Comparison of ENCODE assay signal across 6 cellular contexts in the genomic region with DNA sequence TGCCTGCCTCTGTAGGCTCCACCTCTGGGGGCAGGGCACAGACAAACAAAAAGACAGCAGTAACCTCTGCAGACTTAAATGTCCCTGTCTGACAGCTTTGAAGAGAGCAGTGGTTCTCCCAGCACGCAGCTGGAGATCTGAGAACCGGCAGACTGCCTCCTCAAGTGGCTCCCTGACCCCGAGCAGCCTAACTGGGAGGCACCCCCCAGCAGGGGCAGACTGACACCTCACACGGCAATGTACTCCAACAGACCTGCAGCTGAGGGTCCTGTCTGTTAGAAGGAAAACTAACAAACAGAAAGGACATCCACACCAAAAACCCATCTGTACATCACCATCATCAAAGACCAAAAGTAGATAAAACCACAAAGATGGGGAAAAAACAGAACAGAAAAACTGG. TPM values are rescaled to one million over a fixed set of nuclear protein-coding genes. Genes with fewer than 3 reads are reported as not detected.
"Had no signal": no experiment of that assay in that cellular context is flagged by ENCODE, and none has a peak within 500 bp of the region (broad histone marks: within the 10 kb centered on the region; RNA-seq: fewer than 3 reads in every experiment).

No MANE protein-coding gene starts in this region.

RNA-seq across cellular contexts. Expression of a gene that starts 55.1 kb away (rescaled TPM):
- total RNA-seq: activated B cell treated with CpG ODN at 0.5 μM for 24 hours; activated CD4-positive, alpha-beta T cell treated with anti-CD3 and anti-CD28 coated beads, Interleukin-2, amount 10 ng/mL, durations not matched to agents 24 days and 14 days; activated naive CD4-positive, alpha-beta T cell treated with anti-CD3 and anti-CD28 coated beads for 36 hours; activated naive CD4-positive, alpha-beta T cell treated with anti-CD3 and anti-CD28 coated beads, Interleukin-2, amount 50 U/mL, for 72 hours; activated T-helper 1 cell treated with anti-CD3 and anti-CD28 coated beads, Interleukin-12 subunit alpha, Interleukin-12 subunit beta, Interleukin-2, Interleukin-4 antibody, amounts not matched to agents 30 ng/mL and 10 ng/mL and 1 ng/mL, durations not matched to agents 14 hours and 24 hours and 36 hours; T-helper 2 cell treated with Interferon-gamma antibody and Interleukin-4, amounts not matched to agents 100 ng/mL and 5 ng/mL, for 36 hours had no signal
